Comparison of ENCODE assay signal across 36 cellular contexts in genomic region chr6:89440200-89440599, GRCh38.
"Had no signal": no experiment of that assay in that cellular context is flagged by ENCODE, and none has a peak within 500 bp of the region (broad histone marks: within the 10 kb centered on the region; RNA-seq: fewer than 3 reads in every experiment).

No MANE protein-coding gene starts in this region.

- H3K36me3 ChIP-seq: adrenal gland, brain microvascular endothelial cell, breast epithelium, WERI-Rb-1 had no signal

- H3K4me1 Mint-ChIP-seq: activated B cell treated with CpG ODN at 0.5 μM for 24 hours; activated CD4-positive, alpha-beta memory T cell treated with anti-CD3 and anti-CD28 coated beads, Interleukin-2, amount 10 ng/mL, durations not matched to agents 7 days and 5 days; activated T-helper 17 cell treated with anti-CD3 and anti-CD28 coated beads, Interleukin-2, amount 50 U/mL, for 72 hours had no signal

- H3K9me3 ChIP-seq: adrenal gland, body of pancreas, breast epithelium had no signal

- H3K9me3 Mint-ChIP-seq: activated B cell treated with CpG ODN at 0.5 μM for 24 hours; activated CD4-positive, alpha-beta memory T cell treated with anti-CD3 and anti-CD28 coated beads, Interleukin-2, amount 10 ng/mL, durations not matched to agents 7 days and 5 days; activated CD4-positive, alpha-beta T cell treated with anti-CD3 and anti-CD28 coated beads, Interleukin-2, amount 10 ng/mL, durations not matched to agents 7 days and 5 days; activated naive CD4-positive, alpha-beta T cell treated with anti-CD3 and anti-CD28 coated beads for 36 hours; activated naive CD4-positive, alpha-beta T cell treated with anti-CD3 and anti-CD28 coated beads, Interleukin-2, amount 50 U/mL, for 72 hours; activated naive CD8-positive, alpha-beta T cell treated with anti-CD3 and anti-CD28 coated beads for 36 hours; activated T-cell treated with anti-CD3 and anti-CD28 coated beads, Interleukin-2, amount 50 U/mL, for 4 hours; activated T-cell treated with anti-CD3 and anti-CD28 coated beads, Interleukin-2, amount 50 U/mL, for 72 hours; activated T-helper 1 cell treated with anti-CD3 and anti-CD28 coated beads, Interleukin-12 subunit alpha, Interleukin-12 subunit beta, Interleukin-2, Interleukin-4 antibody, amounts not matched to agents 30 ng/mL and 10 ng/mL and 1 ng/mL, durations not matched to agents 14 hours and 24 hours and 36 hours; activated T-helper 17 cell treated with anti-CD3 and anti-CD28 coated beads, Interleukin-2, amount 50 U/mL, for 72 hours; T-helper 1 cell treated with Interleukin-12 subunit alpha and Interleukin-12 subunit beta and Interleukin-4 antibody, amounts not matched to agents 30 μg/mL and 1 μg/mL, for 36 hours; T-helper 2 cell treated with Interferon-gamma antibody and Interleukin-4, amounts not matched to agents 5 μg/mL and 100 μg/mL, for 36 hours had no signal

- H3K27me3 ChIP-seq: adrenal gland, body of pancreas, brain microvascular endothelial cell, breast epithelium had no signal

- H3K36me3 Mint-ChIP-seq: activated CD8-positive, alpha-beta memory T cell treated with anti-CD3 and anti-CD28 coated beads, Interleukin-2, amount 10 ng/mL, durations not matched to agents 7 days and 5 days; activated naive CD4-positive, alpha-beta T cell treated with anti-CD3 and anti-CD28 coated beads, Interleukin-2, amount 50 U/mL, for 72 hours; activated naive CD8-positive, alpha-beta T cell treated with anti-CD3 and anti-CD28 coated beads for 36 hours had no signal

- H3K4me3 Mint-ChIP-seq: activated B cell treated with CpG ODN at 0.5 μM for 24 hours; activated CD4-positive, alpha-beta memory T cell treated with anti-CD3 and anti-CD28 coated beads, Interleukin-2, amount 10 ng/mL, durations not matched to agents 7 days and 5 days; activated CD4-positive, alpha-beta T cell treated with anti-CD3 and anti-CD28 coated beads for 36 hours; activated CD4-positive, alpha-beta T cell treated with anti-CD3 and anti-CD28 coated beads, Interleukin-2, amount 10 ng/mL, durations not matched to agents 7 days and 5 days; activated CD8-positive, alpha-beta memory T cell treated with anti-CD3 and anti-CD28 coated beads, Interleukin-2, amount 10 ng/mL, durations not matched to agents 7 days and 5 days; activated CD8-positive, alpha-beta T cell treated with anti-CD3 and anti-CD28 coated beads, Interleukin-2, amount 10 ng/mL, durations not matched to agents 7 days and 5 days; activated naive CD4-positive, alpha-beta T cell treated with anti-CD3 and anti-CD28 coated beads for 36 hours; activated naive CD8-positive, alpha-beta T cell treated with anti-CD3 and anti-CD28 coated beads for 36 hours; activated T-cell treated with anti-CD3 and anti-CD28 coated beads, Interleukin-2, amount 50 U/mL, for 4 hours; activated T-cell treated with anti-CD3 and anti-CD28 coated beads, Interleukin-2, amount 50 U/mL, for 72 hours; activated T-helper 1 cell treated with anti-CD3 and anti-CD28 coated beads, Interleukin-12 subunit alpha, Interleukin-12 subunit beta, Interleukin-2, Interleukin-4 antibody, amounts not matched to agents 30 ng/mL and 10 ng/mL and 1 ng/mL, durations not matched to agents 14 hours and 24 hours and 36 hours; activated T-helper 17 cell treated with anti-CD3 and anti-CD28 coated beads, Interleukin-2, amount 50 U/mL, for 72 hours; T-helper 1 cell treated with Interleukin-12 subunit alpha and Interleukin-12 subunit beta and Interleukin-4 antibody, amounts not matched to agents 30 μg/mL and 1 μg/mL, for 36 hours; T-helper 2 cell treated with Interferon-gamma antibody and Interleukin-4, amounts not matched to agents 5 μg/mL and 100 μg/mL, for 36 hours had no signal

- H3K27me3 Mint-ChIP-seq: activated B cell treated with CpG ODN at 0.5 μM for 24 hours; activated naive CD8-positive, alpha-beta T cell treated with anti-CD3 and anti-CD28 coated beads for 36 hours; activated T-helper 17 cell treated with anti-CD3 and anti-CD28 coated beads, Interleukin-2, amount 50 U/mL, for 72 hours had no signal

- H3K27ac ChIP-seq: adrenal gland, body of pancreas, brain microvascular endothelial cell, breast epithelium, WERI-Rb-1 had no signal

- ATAC-seq: activated CD4-positive, alpha-beta T cell treated with anti-CD3 and anti-CD28 coated beads for 36 hours; activated CD8-positive, alpha-beta memory T cell treated with anti-CD3 and anti-CD28 coated beads, Interleukin-2, amount 10 ng/mL, durations not matched to agents 7 days and 5 days; activated CD8-positive, alpha-beta T cell treated with anti-CD3 and anti-CD28 coated beads, Interleukin-2, amount 10 ng/mL, durations not matched to agents 7 days and 5 days; activated naive CD4-positive, alpha-beta T cell treated with anti-CD3 and anti-CD28 coated beads, Interleukin-2, amount 50 U/mL, for 72 hours; activated T-cell treated with anti-CD3 and anti-CD28 coated beads, Interleukin-2, amount 50 U/mL, for 4 hours; activated T-cell treated with anti-CD3 and anti-CD28 coated beads, Interleukin-2, amount 50 U/mL, for 72 hours; activated T-helper 17 cell treated with anti-CD3 and anti-CD28 coated beads, Interleukin-2, amount 50 U/mL, for 72 hours; body of pancreas had no signal

- H3K4me3 ChIP-seq: adrenal gland, body of pancreas, breast epithelium had no signal

- DNase-seq: activated B cell treated with CpG ODN at 0.5 μM for 24 hours; activated CD4-positive, alpha-beta memory T cell treated with anti-CD3 and anti-CD28 coated beads, Interleukin-2, amount 10 ng/mL, durations not matched to agents 7 days and 5 days; activated CD4-positive, alpha-beta T cell treated with anti-CD3 and anti-CD28 coated beads for 1 hour; activated CD4-positive, alpha-beta T cell treated with anti-CD3 and anti-CD28 coated beads for 36 hours; activated CD4-positive, alpha-beta T cell treated with anti-CD3 and anti-CD28 coated beads for 48 hours; activated CD4-positive, alpha-beta T cell treated with anti-CD3 and anti-CD28 coated beads, Interleukin-2, amount 10 ng/mL, durations not matched to agents 7 days and 5 days; activated CD4-positive, alpha-beta T cell treated with anti-CD3 and anti-CD28 coated beads, Interleukin-2, amount 50 U/mL, for 48 hours; activated CD8-positive, alpha-beta memory T cell treated with anti-CD3 and anti-CD28 coated beads for 24 hours; activated CD8-positive, alpha-beta memory T cell treated with anti-CD3 and anti-CD28 coated beads, Interleukin-2, amount 10 ng/mL, durations not matched to agents 7 days and 5 days; activated CD8-positive, alpha-beta T cell treated with anti-CD3 and anti-CD28 coated beads, Interleukin-2, amount 10 ng/mL, durations not matched to agents 7 days and 5 days; activated effector memory CD4-positive, alpha-beta T cell treated with anti-CD3 and anti-CD28 coated beads, Interleukin-2, amount 50 U/mL, for 16 hours; activated gamma-delta T cell treated with Interleukin-2 at 50 U/mL for 16 hours; activated naive CD4-positive, alpha-beta T cell; activated naive CD4-positive, alpha-beta T cell treated with anti-CD3 and anti-CD28 coated beads for 36 hours; activated naive CD4-positive, alpha-beta T cell treated with anti-CD3 and anti-CD28 coated beads, Interleukin-2, amount 50 U/mL, for 16 hours; activated naive CD8-positive, alpha-beta T cell treated with anti-CD3 and anti-CD28 coated beads for 36 hours; activated T-cell treated with anti-CD3 and anti-CD28 coated beads for 4 hours; activated T-cell treated with anti-CD3 and anti-CD28 coated beads, Interleukin-2, amount 50 U/mL, for 1 hour; activated T-cell treated with anti-CD3 and anti-CD28 coated beads, Interleukin-2, amount 50 U/mL, for 4 hours; activated T-cell treated with anti-CD3 and anti-CD28 coated beads, Interleukin-2, amount 50 U/mL, for 72 hours; adrenal gland; amniotic stem cell; aorta; body of pancreas; brain microvascular endothelial cell; central memory CD4-positive, alpha-beta T cell; T-helper 1 cell; T-helper 2 cell; T-helper 9 cell; WERI-Rb-1 had no signal

- H3K27ac Mint-ChIP-seq: activated B cell treated with CpG ODN at 0.5 μM for 24 hours; activated CD4-positive, alpha-beta memory T cell treated with anti-CD3 and anti-CD28 coated beads, Interleukin-2, amount 10 ng/mL, durations not matched to agents 7 days and 5 days; activated CD4-positive, alpha-beta T cell treated with anti-CD3 and anti-CD28 coated beads for 36 hours; activated CD4-positive, alpha-beta T cell treated with anti-CD3 and anti-CD28 coated beads, Interleukin-2, amount 10 ng/mL, durations not matched to agents 7 days and 5 days; activated CD8-positive, alpha-beta memory T cell treated with anti-CD3 and anti-CD28 coated beads, Interleukin-2, amount 10 ng/mL, durations not matched to agents 7 days and 5 days; activated CD8-positive, alpha-beta T cell treated with anti-CD3 and anti-CD28 coated beads, Interleukin-2, amount 10 ng/mL, durations not matched to agents 7 days and 5 days; activated naive CD4-positive, alpha-beta T cell treated with anti-CD3 and anti-CD28 coated beads for 36 hours; activated naive CD4-positive, alpha-beta T cell treated with anti-CD3 and anti-CD28 coated beads, Interleukin-2, amount 50 U/mL, for 72 hours; activated naive CD8-positive, alpha-beta T cell treated with anti-CD3 and anti-CD28 coated beads for 36 hours; activated T-cell treated with anti-CD3 and anti-CD28 coated beads, Interleukin-2, amount 50 U/mL, for 72 hours; activated T-helper 1 cell treated with anti-CD3 and anti-CD28 coated beads, Interleukin-12 subunit alpha, Interleukin-12 subunit beta, Interleukin-2, Interleukin-4 antibody, amounts not matched to agents 30 ng/mL and 10 ng/mL and 1 ng/mL, durations not matched to agents 14 hours and 24 hours and 36 hours; activated T-helper 17 cell treated with anti-CD3 and anti-CD28 coated beads, Interleukin-2, amount 50 U/mL, for 72 hours; T-helper 1 cell treated with Interleukin-12 subunit alpha and Interleukin-12 subunit beta and Interleukin-4 antibody, amounts not matched to agents 30 μg/mL and 1 μg/mL, for 36 hours; T-helper 2 cell treated with Interferon-gamma antibody and Interleukin-4, amounts not matched to agents 5 μg/mL and 100 μg/mL, for 36 hours had no signal
